ENCODE assay signal across 11 cellular contexts in the genomic region with DNA sequence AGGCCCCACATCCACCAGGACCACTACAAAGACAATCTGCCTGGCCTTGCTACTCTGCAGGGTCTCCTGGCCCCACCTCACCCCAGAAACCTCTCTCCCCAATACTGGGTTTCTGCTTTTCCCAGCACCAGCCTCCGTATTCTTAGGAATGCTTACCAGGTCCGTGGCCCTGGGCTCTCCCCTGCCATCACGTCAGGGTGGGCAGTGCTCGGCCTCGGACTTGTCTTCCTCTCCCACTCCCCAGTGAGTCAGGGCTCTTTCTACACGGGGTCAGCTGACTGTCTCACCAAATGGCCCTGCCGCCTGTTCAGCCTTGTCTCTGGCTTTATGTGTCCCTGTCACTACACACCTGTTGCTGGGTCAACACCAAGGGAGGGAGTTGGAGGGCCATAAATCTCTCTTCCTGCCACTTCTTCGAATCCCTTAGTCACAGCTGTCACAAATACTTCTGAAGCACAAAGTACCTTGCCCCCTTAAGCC. TPM values are rescaled to one million over a fixed set of nuclear protein-coding genes. Genes with fewer than 3 reads are reported as not detected.
DNase-seq lines count a peak whose midpoint lies in the region; ATAC-seq and TF ChIP-seq lines count a peak whose summit lies in the region.
"Had no signal": no experiment of that assay in that cellular context is flagged by ENCODE, and none has a peak within 500 bp of the region (broad histone marks: within the 10 kb centered on the region; RNA-seq: fewer than 3 reads in every experiment).

No MANE protein-coding gene starts in this region.

- H3K27me3 Mint-ChIP-seq in endodermal cell (ENCODE audit: insufficient read depth): peaks cover 8% of the 10 kb centered on the region
- H3K27me3 Mint-ChIP-seq: activated CD8-positive, alpha-beta T cell treated with anti-CD3 and anti-CD28 coated beads for 36 hours had no signal

- no peak for TF ChIP-seq POLR2A in prostate gland (IDR thresholded peaks at IDR 0.05)

- DNase-seq in ELF-1 (ENCODE audit: low read depth, low spot score): peak; percentile 38
- DNase-seq in NCI-H524 (lab: John Stamatoyannopoulos, UW): peak; percentile 97 to 98
- DNase-seq in endodermal cell: peak; percentile 33
- peak; percentile 59 for DNase-seq in prostate gland (ENCODE audit: low spot score)
- no peak for DNase-seq in kidney glomerular epithelial cell (lab: John Stamatoyannopoulos, UW)
- no peak for DNase-seq in stimulated activated CD4-positive, alpha-beta T cell treated with anti-CD3 and anti-CD28 coated beads, Interleukin-15, amount 100 ng/mL, for 24 hours
- no peak for DNase-seq in OCI-M1 (lab: John Stamatoyannopoulos, UW)

- intact Hi-C loops in prostate gland (cut with DNase I): no loop called here

- no peak overlapping the region for H3K9ac ChIP-seq in endodermal cell (ENCODE audit: extremely low read depth, low read length, poor library complexity, severe bottlenecking)

- H3K9me3 ChIP-seq in endodermal cell (ENCODE audit: control insufficient read depth, low read length): no peaks in the 10 kb centered on the region
- H3K9me3 ChIP-seq in prostate gland: no peaks in the 10 kb centered on the region
- H3K9me3 ChIP-seq: pancreas had no signal

- H3K4me1 ChIP-seq in endodermal cell (ENCODE audit: control insufficient read depth, insufficient read depth, low read length) (peaks cover 6% of the 10 kb centered on the region), prostate gland (replicated peaks) (peaks cover 18% of the 10 kb centered on the region)

- H3K36me3 Mint-ChIP-seq in endodermal cell (ENCODE audit: low read depth): peaks cover 21% of the 10 kb centered on the region

- H3K9me3 Mint-ChIP-seq in endodermal cell: no peaks in the 10 kb centered on the region
- H3K9me3 Mint-ChIP-seq: activated CD8-positive, alpha-beta T cell treated with anti-CD3 and anti-CD28 coated beads for 36 hours had no signal

- H3K27me3 ChIP-seq in endodermal cell (ENCODE audit: control insufficient read depth, insufficient read depth, low read length, poor library complexity, severe bottlenecking): no peaks in the 10 kb centered on the region
- no peaks in the 10 kb centered on the region for H3K27me3 ChIP-seq in prostate gland (replicated peaks; ENCODE audit: insufficient read depth)
- H3K27me3 ChIP-seq: pancreas had no signal

- H3K27ac ChIP-seq in endodermal cell (ENCODE audit: low read depth, low read length): no peak overlapping the region
- H3K27ac ChIP-seq in prostate gland: peak overlapping the region; percentile 18 to 59
- H3K27ac ChIP-seq: pancreas had no signal

- ATAC-seq in GM18858 (IDR thresholded peaks at IDR 0.05; ENCODE audit: unreplicated experiment): no peak
- ATAC-seq: pancreas, Right ventricle myocardium inferior had no signal

- peaks cover 21% of the 10 kb centered on the region for H3K36me3 ChIP-seq in endodermal cell (ENCODE audit: control insufficient read depth, insufficient read depth, low read length)
- H3K36me3 ChIP-seq in prostate gland: no peaks in the 10 kb centered on the region
- H3K36me3 ChIP-seq: pancreas had no signal

- no peak overlapping the region for H3K27ac Mint-ChIP-seq in endodermal cell

- no peak for TF ChIP-seq CTCF in endodermal cell (conservative IDR thresholded peaks at IDR 0.05)
- no peak for TF ChIP-seq CTCF in prostate gland (IDR thresholded peaks at IDR 0.05)

- H3K4me3 ChIP-seq in endodermal cell (ENCODE audit: low read length): no peak overlapping the region
- no peak overlapping the region for H3K4me3 ChIP-seq in prostate gland
- H3K4me3 ChIP-seq: pancreas had no signal

- H3K4me3 Mint-ChIP-seq in endodermal cell: no peak overlapping the region
- H3K4me3 Mint-ChIP-seq: activated CD8-positive, alpha-beta T cell treated with anti-CD3 and anti-CD28 coated beads for 36 hours had no signal

- WGBS in endodermal cell (ENCODE audit: insufficient coverage in 1 of 2, insufficient read length in 1 of 2), 2 experiments: 83 to 90% methylated on average over 8 of the region's 8 CpGs
- 38% methylated on average over 8 of the region's 8 CpGs for WGBS in prostate gland

- peaks cover 40% of the 10 kb centered on the region for H3K4me1 Mint-ChIP-seq in endodermal cell

RNA-seq across cellular contexts. Expression of a gene that starts 3.2 kb away (rescaled TPM):
- total RNA-seq in endodermal cell (10 to 100 TPM; 16.8 to 27.3 TPM), prostate gland (1 to 10 TPM in 1 of 2 donors, under 1 TPM in 1; 0.41 to 4.3 TPM)
- polyA plus RNA-seq in endodermal cell (2013, experiment 1 of 2): 413 TPM
- polyA plus RNA-seq in endodermal cell (2013, experiment 2 of 2): 384 TPM

RNA-seq across cellular contexts. Expression of a gene that starts 3.4 kb away (rescaled TPM):
- total RNA-seq in endodermal cell (10 to 100 TPM; 32.5 to 56.5 TPM), prostate gland (100 to 1,000 TPM in 1 of 2 donors, 10 to 100 TPM in 1; 93.0 to 101 TPM)
- 51.9 TPM for polyA plus RNA-seq in endodermal cell (2013, experiment 1 of 2)
- 45.0 TPM for polyA plus RNA-seq in endodermal cell (2013, experiment 2 of 2)

Comparison
In these comparisons a context has a peak if more than half of its experiments do, and no peak if none do; other contexts are left out.
1. DNase-seq: peak in ELF-1 (single experiment), NCI-H524 (2 of 2), endodermal cell (single experiment) and prostate gland (single experiment); none in kidney glomerular epithelial cell (single experiment), stimulated activated CD4-positive, alpha-beta T cell treated with anti-CD3 and anti-CD28 coated beads, Interleukin-15, amount 100 ng/mL, for 24 hours (single experiment) and OCI-M1 (single experiment).